ENCODE assay signal across 27 cellular contexts in genomic region chr3:177147790-177148189, GRCh38. TPM values are rescaled to one million over a fixed set of nuclear protein-coding genes. Genes with fewer than 3 reads are reported as not detected.
A peak's percentile ranks its signal among the peaks of the same experiment; 100 is the strongest.
DNase-seq lines count a peak whose midpoint lies in the region; ATAC-seq, FAIRE-seq and TF ChIP-seq lines count a peak whose summit lies in the region.
"Had no signal": no experiment of that assay in that cellular context is flagged by ENCODE, and none has a peak within 500 bp of the region (broad histone marks: within the 10 kb centered on the region; RNA-seq: fewer than 3 reads in every experiment).

No MANE protein-coding gene starts in this region.

- CTCF ChIA-PET in activated CD4-positive, alpha-beta T cell treated with anti-CD3 and anti-CD28 coated beads for 36 hours (lab: Charles Lee): interaction anchor here (0.9 to 2.0 kb wide), 5 partner anchors 12 to 403 kb away, joined by 3 to 4 read pairs (median 3); no protein-coding TSS in a partner anchor
- CTCF ChIA-PET in K562 (lab: Yijun Ruan, JAX; ENCODE audit: low intra/inter-chr PET ratio): no interaction called here

- H3K27ac ChIP-seq in OCI-LY1 (ENCODE audit: low read depth, low read length, poor library complexity, severe bottlenecking): peak overlapping the region; percentile 92
- peak overlapping the region; percentile 46; the same call in 2 of the 3 replicates for H3K27ac ChIP-seq in K562 (ENCODE audit: extremely low read depth, low read depth, low read length)
- H3K27ac ChIP-seq in osteoblast (ENCODE audit: low read depth, low read length): peak overlapping the region; percentile 62
- H3K27ac ChIP-seq: body of pancreas, left lung, neutrophil, stomach, transverse colon had no signal

- 0 out of 2 replicates have a peak, but pooled peaks cover 5% of the 10 kb centered on the region for H3F3A ChIP-seq in OCI-LY1 (ENCODE audit: insufficient read depth, low read length)

- no peak; the same call in 1 of the 2 replicates for TF ChIP-seq EP300 in K562 (IDR thresholded peaks at IDR 0.05; ENCODE audit: low read length)

- peaks cover 4% of the 10 kb centered on the region for H3K9me1 ChIP-seq in K562 (ENCODE audit: control insufficient read depth, insufficient read depth, low read length)

- no peak for ATAC-seq in activated CD4-positive, alpha-beta T cell treated with anti-CD3 and anti-CD28 coated beads for 36 hours
- peak; percentile 60 for ATAC-seq in K562
- ATAC-seq in GM21529 (IDR thresholded peaks at IDR 0.05; ENCODE audit: unreplicated experiment): no peak
- no peak for ATAC-seq in HG02970 (IDR thresholded peaks at IDR 0.05; ENCODE audit: low FRiP score, unreplicated experiment)
- ATAC-seq: body of pancreas, left lung had no signal

- in situ Hi-C loops in K562 (cut with MboI): no loop called here

- H3K27me3 Mint-ChIP-seq in activated CD4-positive, alpha-beta T cell treated with anti-CD3 and anti-CD28 coated beads for 36 hours: no peaks in the 10 kb centered on the region
- H3K27me3 Mint-ChIP-seq: activated CD4-positive, alpha-beta memory T cell treated with anti-CD3 and anti-CD28 coated beads, Interleukin-2, amount 10 ng/mL, durations not matched to agents 7 days and 5 days; activated naive CD8-positive, alpha-beta T cell treated with anti-CD3 and anti-CD28 coated beads, Interleukin-2, amount 10 ng/mL, durations not matched to agents 7 days and 5 days had no signal

- H3K9ac ChIP-seq in OCI-LY1 (ENCODE audit: low read length): no peak overlapping the region
- H3K9ac ChIP-seq in K562 (ENCODE audit: insufficient read depth in 1 of 2, low read depth in 2 of 2, low read length in 2 of 2): peak overlapping the region in 1 of 2 experiments; percentile 16; a peak in 1 of 4 replicates

- H3K27ac Mint-ChIP-seq in activated CD4-positive, alpha-beta T cell treated with anti-CD3 and anti-CD28 coated beads for 36 hours: peak overlapping the region; percentile 34
- H3K27ac Mint-ChIP-seq: activated CD4-positive, alpha-beta memory T cell treated with anti-CD3 and anti-CD28 coated beads, Interleukin-2, amount 10 ng/mL, durations not matched to agents 7 days and 5 days; activated naive CD8-positive, alpha-beta T cell treated with anti-CD3 and anti-CD28 coated beads, Interleukin-2, amount 10 ng/mL, durations not matched to agents 7 days and 5 days had no signal

- FAIRE-seq in K562 (lab: Jason Lieb, UNC): peak; percentile 67

- H3K9me3 Mint-ChIP-seq in activated CD4-positive, alpha-beta T cell treated with anti-CD3 and anti-CD28 coated beads for 36 hours (ENCODE audit: low read depth): no peaks in the 10 kb centered on the region
- H3K9me3 Mint-ChIP-seq: activated CD4-positive, alpha-beta memory T cell treated with anti-CD3 and anti-CD28 coated beads, Interleukin-2, amount 10 ng/mL, durations not matched to agents 7 days and 5 days; activated naive CD8-positive, alpha-beta T cell treated with anti-CD3 and anti-CD28 coated beads, Interleukin-2, amount 10 ng/mL, durations not matched to agents 7 days and 5 days; H9 had no signal

- BruUV-seq in K562 (replicated peaks; lab: Mats Ljungman, UMichigan): no TSS peak

- H3K4me3 ChIP-seq in OCI-LY1 (ENCODE audit: low read depth, low read length, poor library complexity, severe bottlenecking) (no peak overlapping the region), K562 (no peak overlapping the region), osteoblast (ENCODE audit: insufficient read depth, low read length) (no peak overlapping the region)
- H3K4me3 ChIP-seq: body of pancreas, left lung, stomach, transverse colon had no signal

- H3K4me1 ChIP-seq in OCI-LY1 (ENCODE audit: insufficient read depth, low read length, severe bottlenecking) (peaks cover 100% of the 10 kb centered on the region), K562 (replicated peaks in 1 of 2; ENCODE audit: control insufficient read depth in 2 of 2, insufficient read depth in 2 of 2, low read length in 2 of 2) (peaks cover 27 to 29% of the 10 kb centered on the region in 2 experiments; a peak in 4 of 5 replicates), osteoblast (ENCODE audit: insufficient read depth, low read length) (peaks cover 44% of the 10 kb centered on the region)

- no peaks in the 10 kb centered on the region for H3K9me2 ChIP-seq in OCI-LY1 (ENCODE audit: low read depth, low read length)

- peaks cover 83% of the 10 kb centered on the region for H3K4me1 Mint-ChIP-seq in activated CD4-positive, alpha-beta T cell treated with anti-CD3 and anti-CD28 coated beads for 36 hours

- H3K9me3 ChIP-seq in OCI-LY1 (ENCODE audit: low read length) (no peaks in the 10 kb centered on the region), K562 (replicated peaks; ENCODE audit: control insufficient read depth, insufficient read depth, low read depth, low read length) (no peaks in the 10 kb centered on the region), osteoblast (ENCODE audit: low read depth, low read length) (no peaks in the 10 kb centered on the region)
- H3K9me3 ChIP-seq: BE2C, body of pancreas, left lung, neutrophil, stomach, transverse colon had no signal

- no peak for DNase-seq in activated CD4-positive, alpha-beta T cell treated with anti-CD3 and anti-CD28 coated beads for 36 hours
- no peak for DNase-seq in activated CD4-positive, alpha-beta T cell treated with anti-CD3 and anti-CD28 coated beads for 1 hour
- DNase-seq in K562 (ENCODE audit: extremely low read depth in 1 of 4, low spot score in 3 of 4) (peak; percentile 40 to 52 (median 48)), osteoblast (ENCODE audit: insufficient read length, low spot score, missing footprints) (no peak), 8988T (no peak)
- DNase-seq: activated CD4-positive, alpha-beta memory T cell treated with anti-CD3 and anti-CD28 coated beads, Interleukin-2, amount 10 ng/mL, durations not matched to agents 7 days and 5 days; activated naive CD8-positive, alpha-beta T cell treated with anti-CD3 and anti-CD28 coated beads, Interleukin-2, amount 10 ng/mL, durations not matched to agents 7 days and 5 days; activated T-cell treated with anti-CD3 and anti-CD28 coated beads, Interleukin-2, amount 50 U/mL, for 48 hours; BE2C; body of pancreas; DMS153; effector memory CD4-positive, alpha-beta T cell; GF-D8; H9; left lung; NCI-H187 treated with DMSO at 0.1 percent for 48 hours; NCI-H2227 treated with DMSO at 0.1 percent for 48 hours; NCI-H748 treated with DMSO at 0.1 percent for 48 hours; OCI-M1; Right ventricle myocardium superior; stimulated activated CD4-positive, alpha-beta T cell treated with anti-CD3 and anti-CD28 coated beads, Interleukin-4, amount 100 ng/mL, for 1 hour; stomach; transverse colon had no signal

- 0% methylated on average over 1 of the region's 1 CpG for WGBS in K562 (ENCODE audit: insufficient coverage, low coverage, missing lambda C conversion rate)

- POLR2A ChIA-PET in activated CD4-positive, alpha-beta T cell treated with anti-CD3 and anti-CD28 coated beads for 36 hours (lab: Charles Lee): interaction anchor here (0.6 kb wide), 1 partner anchor 235 kb away, joined by 3 read pairs; no protein-coding TSS in a partner anchor
- POLR2A ChIA-PET in K562 (lab: Yijun Ruan, JAX): interaction anchor here (0.6 to 1.1 kb wide), 4 partner anchors 7 to 36 kb away, joined by 3 to 4 read pairs (median 3); no protein-coding TSS in a partner anchor

- no peak for TF ChIP-seq POLR2A in K562 (conservative IDR thresholded peaks at IDR 0.05)

- H3K36me3 ChIP-seq in OCI-LY1 (ENCODE audit: insufficient read depth, low read length) (no peaks in the 10 kb centered on the region; the same call in 1 of the 2 replicates), K562 (ENCODE audit: control insufficient read depth, insufficient read depth, low read length) (peaks cover 5% of the 10 kb centered on the region; the same call in 2 of the 3 replicates), osteoblast (ENCODE audit: insufficient read depth, low read length) (peaks cover 4% of the 10 kb centered on the region)
- H3K36me3 ChIP-seq: left lung, neutrophil, stomach, transverse colon had no signal

- H3K27me3 ChIP-seq in OCI-LY1 (ENCODE audit: insufficient read depth, low read length): no peaks in the 10 kb centered on the region
- no peaks in the 10 kb centered on the region for H3K27me3 ChIP-seq in K562 (ENCODE audit: control insufficient read depth in 2 of 2, insufficient read depth in 2 of 2, low read length in 2 of 2)
- H3K27me3 ChIP-seq in osteoblast (ENCODE audit: insufficient read depth, low read length): no peaks in the 10 kb centered on the region
- H3K27me3 ChIP-seq: BE2C, body of pancreas, left lung, neutrophil, stomach, transverse colon had no signal

- H4K20me1 ChIP-seq in OCI-LY1 (ENCODE audit: insufficient read depth, low read length): no peaks in the 10 kb centered on the region
- H4K20me1 ChIP-seq in K562 (replicated peaks; ENCODE audit: control insufficient read depth, insufficient read depth, low read length): peaks cover 12% of the 10 kb centered on the region
- H4K20me1 ChIP-seq in osteoblast (ENCODE audit: insufficient read depth, low read length): peaks cover 59% of the 10 kb centered on the region

- peaks cover 14% of the 10 kb centered on the region for H3K36me3 Mint-ChIP-seq in activated CD4-positive, alpha-beta T cell treated with anti-CD3 and anti-CD28 coated beads for 36 hours (ENCODE audit: low read depth)

- TF ChIP-seq RAD21 in K562 (CRISPR knock-in tag; conservative IDR thresholded peaks at IDR 0.05 in 1 of 2, IDR thresholded peaks at IDR 0.05 in 1 of 2): no peak

- intact Hi-C loops in activated CD4-positive, alpha-beta T cell treated with anti-CD3 and anti-CD28 coated beads for 36 hours (cut with DNase I, micrococcal nuclease): loop anchor here (2.0 to 5.0 kb wide), 3 partner anchors 47 to 210 kb away; no protein-coding TSS in a partner anchor
- intact Hi-C loops in K562 (cut with micrococcal nuclease): loop anchor here (5.0 kb wide), 1 partner anchor 210 kb away; no protein-coding TSS in a partner anchor

- H3K4me3 Mint-ChIP-seq in activated CD4-positive, alpha-beta T cell treated with anti-CD3 and anti-CD28 coated beads for 36 hours: no peak overlapping the region
- H3K4me3 Mint-ChIP-seq: activated CD4-positive, alpha-beta memory T cell treated with anti-CD3 and anti-CD28 coated beads, Interleukin-2, amount 10 ng/mL, durations not matched to agents 7 days and 5 days; activated naive CD8-positive, alpha-beta T cell treated with anti-CD3 and anti-CD28 coated beads, Interleukin-2, amount 10 ng/mL, durations not matched to agents 7 days and 5 days; H9 had no signal

- H2AFZ ChIP-seq in OCI-LY1 (ENCODE audit: low read length) (no peak overlapping the region), K562 (ENCODE audit: low read depth, low read length) (no peak overlapping the region), osteoblast (ENCODE audit: low read length) (no peak overlapping the region)

- TF ChIP-seq CTCF in OCI-LY1 (IDR thresholded peaks at IDR 0.05; ENCODE audit: low read length) (no peak), K562 (IDR thresholded peaks at IDR 0.05 in 2 of 3, conservative IDR thresholded peaks at IDR 0.05 in 1 of 3; ENCODE audit: insufficient read depth in 2 of 3, low read depth in 1 of 3, low read length in 3 of 3) (no peak), osteoblast (IDR thresholded peaks at IDR 0.05; ENCODE audit: extremely low read depth, low read depth, low read length) (no peak)

- H3K4me2 ChIP-seq in OCI-LY1 (ENCODE audit: low read length) (peak overlapping the region; percentile 1; the same call in 1 of the 2 replicates), K562 (ENCODE audit: insufficient read depth, low read length) (no peak overlapping the region; the same call in 1 of the 2 replicates), osteoblast (ENCODE audit: insufficient read depth, low read length) (peak overlapping the region; percentile 46)

- H3K79me2 ChIP-seq in OCI-LY1 (ENCODE audit: insufficient read depth, low read length) (peaks cover 100% of the 10 kb centered on the region), K562 (ENCODE audit: control insufficient read depth, insufficient read depth, low read length) (peaks cover 100% of the 10 kb centered on the region), osteoblast (ENCODE audit: insufficient read depth, low read length) (peaks cover 98% of the 10 kb centered on the region)

RNA-seq across cellular contexts. Expression of gene TBL1XR1, which starts 49.5 kb away (rescaled TPM):
- total RNA-seq in activated CD4-positive, alpha-beta T cell treated with anti-CD3 and anti-CD28 coated beads for 36 hours: 100 to 1,000 TPM; 164 to 226 TPM
- 113 and 226 TPM in 2 replicates for total RNA-seq in K562 (2011; cell fraction: chromatin; rRNA removed; ENCODE audit: low replicate concordance)
- total RNA-seq in K562 (2011; cell fraction: nucleolus; rRNA removed): 55.0 and 70.3 TPM in 2 replicates
- total RNA-seq in K562 (2011; cell fraction: nucleoplasm; rRNA removed): 125 and 183 TPM in 2 replicates
- total RNA-seq in K562 (2014; rRNA removed): 56.6 and 68.6 TPM in 2 replicates
- 110 and 132 TPM in 2 replicates for total RNA-seq in K562 (2014; rRNA removed; fragmentation: Illumina TruSeq; extraction: Trizol)
- total RNA-seq in K562 (2015; rRNA removed; fragmentation: Illumina TruSeq; extraction: Trizol): 74.0 and 83.3 TPM in 2 replicates
- total RNA-seq in K562 (2021): 125 and 150 TPM in 2 replicates
- polyA plus RNA-seq in K562 (2011; rRNA removed): 129 and 171 TPM in 2 replicates
- 42.5 and 49.5 TPM in 2 replicates for polyA plus RNA-seq in K562 (2011; cell fraction: cytosol; rRNA removed)
- polyA plus RNA-seq in K562 (2011; cell fraction: nucleus; rRNA removed): 154 and 172 TPM in 2 replicates
- 19.3 and 54.6 TPM in 2 replicates for polyA plus RNA-seq in K562 (2012)
- polyA plus RNA-seq in K562 (2014; fragmentation: Illumina TruSeq; extraction: Trizol): 36.6 and 37.2 TPM in 2 replicates
- 10 to 100 TPM; 19.6 to 90.2 TPM for polyA plus RNA-seq in K562 (2014; fragmentation: Nextera tagmentation; extraction: Ambion mirVana)
- 36.7 and 39.9 TPM in 2 replicates for polyA plus RNA-seq in K562 (2014; rRNA removed)
- polyA minus RNA-seq in K562 (2011; rRNA and poly(A)+ RNA removed): 706 and 847 TPM in 2 replicates
- 193 and 353 TPM in 2 replicates for polyA minus RNA-seq in K562 (2011; cell fraction: cytosol; rRNA and poly(A)+ RNA removed)
- 137 and 171 TPM in 2 replicates for polyA minus RNA-seq in K562 (2011; cell fraction: nucleus; rRNA and poly(A)+ RNA removed)
- total RNA-seq in osteoblast: 278 and 297 TPM in 2 replicates

Comparison
In these comparisons a context has a peak if more than half of its experiments do, and no peak if none do; other contexts are left out.
1. DNase-seq: peak in K562 (4 of 4); none in activated CD4-positive, alpha-beta T cell treated with anti-CD3 and anti-CD28 coated beads for 36 hours (single experiment), activated CD4-positive, alpha-beta T cell treated with anti-CD3 and anti-CD28 coated beads for 1 hour (single experiment), osteoblast (single experiment) and 8988T (single experiment).
2. Peak in every context shown above with its lines, with median percentiles within 50 percentile points of each other: H3K27ac ChIP-seq.